ENCODE assay signal across 20 cellular contexts in the genomic region with DNA sequence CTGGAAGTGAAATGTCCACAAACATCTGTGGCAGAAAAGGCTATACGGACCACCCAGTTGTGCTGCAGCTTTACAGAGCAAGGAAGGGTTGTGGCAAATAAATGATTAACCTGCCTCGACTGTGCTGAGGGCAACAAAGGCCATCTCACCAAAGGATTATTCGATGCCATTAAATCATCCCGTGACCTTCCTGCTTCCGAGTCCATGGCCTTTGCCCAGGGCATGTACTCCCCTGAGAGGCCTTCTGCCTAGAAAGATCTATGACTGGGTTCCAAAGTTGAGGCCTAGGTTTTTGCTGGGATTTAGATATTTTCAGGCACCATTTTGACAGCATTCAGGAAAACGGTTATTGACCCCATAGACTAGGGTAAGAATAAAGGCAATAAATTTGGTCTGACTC. TPM values are rescaled to one million over a fixed set of nuclear protein-coding genes. Genes with fewer than 3 reads are reported as not detected.
DNase-seq lines count a peak whose midpoint lies in the region; ATAC-seq and TF ChIP-seq lines count a peak whose summit lies in the region.
"Had no signal": no experiment of that assay in that cellular context is flagged by ENCODE, and none has a peak within 500 bp of the region (broad histone marks: within the 10 kb centered on the region; RNA-seq: fewer than 3 reads in every experiment).

No MANE protein-coding gene starts in this region.

- H3F3A ChIP-seq in SK-N-SH (replicated peaks; ENCODE audit: insufficient read depth) = no peaks in the 10 kb centered on the region

- H3K9me3 ChIP-seq in right atrium auricular region (no peaks in the 10 kb centered on the region), SK-N-SH (no peaks in the 10 kb centered on the region)
- H3K9me3 ChIP-seq: BE2C, SJSA1 had no signal

- no peak for TF ChIP-seq EP300 in SK-N-SH (IDR thresholded peaks at IDR 0.05; ENCODE audit: borderline replicate concordance in 1 of 2, low read depth in 1 of 2, low read length in 1 of 2)

- no peak overlapping the region for H3K4me3 Mint-ChIP-seq in stimulated activated effector memory CD8-positive, alpha-beta T cell treated with anti-CD3 and anti-CD28 coated beads, Interleukin-12 subunit alpha, Interleukin-12 subunit beta, amount 100 ng/mL, for 72 hours

- H4K20me1 ChIP-seq in SK-N-SH (ENCODE audit: insufficient read depth) = no peaks in the 10 kb centered on the region

- H3K9ac ChIP-seq in SK-N-SH = no peak overlapping the region

- POLR2A ChIA-PET in SK-N-SH (lab: Yijun Ruan, JAX) = interaction anchor here (0.9 to 2.0 kb wide), 4 partner anchors 9 to 233 kb away, joined by 3 to 9 read pairs (median 5); partner anchors contain the start of genes CDPF1 and TTC38

- 96% methylated on average over 3 of the region's 6 CpGs for WGBS in SK-N-SH (ENCODE audit: low lambda C conversion rate)

- peaks cover 17% of the 10 kb centered on the region for H3K36me3 Mint-ChIP-seq in stimulated activated effector memory CD8-positive, alpha-beta T cell treated with anti-CD3 and anti-CD28 coated beads, Interleukin-12 subunit alpha, Interleukin-12 subunit beta, amount 100 ng/mL, for 72 hours

- peak overlapping the region; percentile 32 for H3K27ac Mint-ChIP-seq in stimulated activated effector memory CD8-positive, alpha-beta T cell treated with anti-CD3 and anti-CD28 coated beads, Interleukin-12 subunit alpha, Interleukin-12 subunit beta, amount 100 ng/mL, for 72 hours

- H3K9me3 Mint-ChIP-seq in stimulated activated effector memory CD8-positive, alpha-beta T cell treated with anti-CD3 and anti-CD28 coated beads, Interleukin-12 subunit alpha, Interleukin-12 subunit beta, amount 100 ng/mL, for 72 hours = no peaks in the 10 kb centered on the region

- ATAC-seq in left ventricle myocardium superior (no peak), left lobe of liver (peak; percentile 58), HG03139 (IDR thresholded peaks at IDR 0.05; ENCODE audit: unreplicated experiment) (no peak), GM21423 (IDR thresholded peaks at IDR 0.05; ENCODE audit: unreplicated experiment) (no peak)
- no peak for ATAC-seq in stimulated activated effector memory CD8-positive, alpha-beta T cell treated with anti-CD3 and anti-CD28 coated beads, Interleukin-12 subunit alpha, Interleukin-12 subunit beta, amount 100 ng/mL, for 72 hours

- CTCF ChIA-PET in SK-N-SH (lab: Yijun Ruan, JAX) = interaction anchor here (0.5 to 3.9 kb wide), 8 partner anchors 9 to 651 kb away, joined by 3 to 15 read pairs (median 4); partner anchors contain the start of gene CDPF1

- no peak overlapping the region for H3K4me3 ChIP-seq in right atrium auricular region
- H3K4me3 ChIP-seq in SK-N-SH (ENCODE audit: low read depth in 2 of 2, low read length in 1 of 2) = no peak overlapping the region
- H3K4me3 ChIP-seq: SJSA1 had no signal

- H3K9me2 ChIP-seq in SK-N-SH = no peaks in the 10 kb centered on the region

- H3K27ac ChIP-seq in right atrium auricular region = peak overlapping the region; percentile 70 to 76
- peak overlapping the region in 1 of 2 experiments; percentile 99; a peak in 2 of 4 replicates for H3K27ac ChIP-seq in SK-N-SH (ENCODE audit: low read depth in 2 of 2, low read length in 1 of 2)
- H3K27ac ChIP-seq: RWPE1, SJSA1 had no signal

- H3K79me2 ChIP-seq in SK-N-SH (ENCODE audit: insufficient read depth) = no peaks in the 10 kb centered on the region

- no peak overlapping the region for H3K4me2 ChIP-seq in SK-N-SH

- H3K4me1 ChIP-seq in right atrium auricular region = peaks cover 0 to 46% of the 10 kb centered on the region in 2 donors
- peaks cover 0 to 78% of the 10 kb centered on the region in 2 experiments; a peak in 2 of 4 replicates for H3K4me1 ChIP-seq in SK-N-SH (ENCODE audit: control insufficient read depth in 1 of 2, insufficient read depth in 2 of 2, low read depth in 1 of 2, low read length in 1 of 2)
- H3K4me1 ChIP-seq: SJSA1 had no signal

- no peak for TF ChIP-seq CTCF in right atrium auricular region (IDR thresholded peaks at IDR 0.05)
- no peak for TF ChIP-seq CTCF in SK-N-SH (IDR thresholded peaks at IDR 0.05)

- intact Hi-C loops in left ventricle myocardium superior (cut with micrococcal nuclease) = loop anchor here (10.0 kb wide), 1 partner anchor 96 kb away; no protein-coding TSS in a partner anchor

- H3K36me3 ChIP-seq in right atrium auricular region (peaks cover 18% of the 10 kb centered on the region), SK-N-SH (replicated peaks in 1 of 2; ENCODE audit: control insufficient read depth in 1 of 2, insufficient read depth in 2 of 2, low read length in 1 of 2) (peaks cover 0 to 24% of the 10 kb centered on the region in 2 experiments)

- no peak overlapping the region for H2AFZ ChIP-seq in SK-N-SH (ENCODE audit: low read depth)

- peaks cover 12% of the 10 kb centered on the region for H3K4me1 Mint-ChIP-seq in stimulated activated effector memory CD8-positive, alpha-beta T cell treated with anti-CD3 and anti-CD28 coated beads, Interleukin-12 subunit alpha, Interleukin-12 subunit beta, amount 100 ng/mL, for 72 hours

- TF ChIP-seq RAD21 in SK-N-SH (IDR thresholded peaks at IDR 0.05; ENCODE audit: low read length) = no peak

- no peaks in the 10 kb centered on the region for H3K27me3 ChIP-seq in right atrium auricular region
- no peaks in the 10 kb centered on the region for H3K27me3 ChIP-seq in SK-N-SH (ENCODE audit: insufficient read depth)
- H3K27me3 ChIP-seq: BE2C, SJSA1 had no signal

- DNase-seq in right atrium auricular region (ENCODE audit: low spot score) (no peak), left ventricle myocardium superior (no peak), SK-N-SH (peak; percentile 47), left lobe of liver (ENCODE audit: low spot score) (peak; percentile 71), NCI-H748 (lab: John Stamatoyannopoulos, UW; ENCODE audit: unreplicated experiment) (no peak)
- no peak for DNase-seq in stimulated activated effector memory CD8-positive, alpha-beta T cell treated with anti-CD3 and anti-CD28 coated beads, Interleukin-12 subunit alpha, Interleukin-12 subunit beta, amount 100 ng/mL, for 72 hours (ENCODE audit: low spot score in 2 of 2)
- DNase-seq: Calu3; CD4-positive, alpha-beta memory T cell; KG1; NCI-H1417; NCI-H187; NCI-H2107; NCI-H510A; NCI-H774 had no signal

TF ChIP-seq in SK-N-SH, 30 proteins besides CTCF, POLR2A, EP300 and RAD21:
- TF ChIP-seq MEF2A (IDR thresholded peaks at IDR 0.05; ENCODE audit: borderline replicate concordance, low read depth) (no peak), IRF3 (IDR thresholded peaks at IDR 0.05; ENCODE audit: low read depth, low read length) (no peak), TEAD4 (IDR thresholded peaks at IDR 0.05; ENCODE audit: borderline replicate concordance, insufficient read depth) (no peak), CHD2 (IDR thresholded peaks at IDR 0.05; ENCODE audit: low read length, partially characterized antibody) (no peak), MXI1 (IDR thresholded peaks at IDR 0.05; ENCODE audit: low read depth, low read length) (no peak), USF2 (IDR thresholded peaks at IDR 0.05; ENCODE audit: borderline replicate concordance, low read depth, low read length) (no peak), JUND (IDR thresholded peaks at IDR 0.05) (no peak), EZH2phosphoT487 (IDR thresholded peaks at IDR 0.05; ENCODE audit: borderline replicate concordance, low read depth) (no peak)
- TF ChIP-seq, protein P1, sequence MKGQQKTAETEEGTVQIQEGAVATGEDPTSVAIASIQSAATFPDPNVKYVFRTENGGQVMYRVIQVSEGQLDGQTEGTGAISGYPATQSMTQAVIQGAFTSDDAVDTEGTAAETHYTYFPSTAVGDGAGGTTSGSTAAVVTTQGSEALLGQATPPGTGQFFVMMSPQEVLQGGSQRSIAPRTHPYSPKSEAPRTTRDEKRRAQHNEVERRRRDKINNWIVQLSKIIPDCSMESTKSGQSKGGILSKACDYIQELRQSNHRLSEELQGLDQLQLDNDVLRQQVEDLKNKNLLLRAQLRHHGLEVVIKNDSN (IDR thresholded peaks at IDR 0.05; ENCODE audit: borderline replicate concordance, low read depth) = no peak

RNA-seq across cellular contexts. Expression of gene CDPF1, which starts 9.2 kb away (rescaled TPM):
- total RNA-seq in right atrium auricular region = 10 to 100 TPM in 1 of 2 donors, 1 to 10 TPM in 1; 9.7 to 11.9 TPM
- total RNA-seq in left ventricle myocardium superior = 6.2 TPM
- 25.3 and 29.0 TPM in 2 replicates for polyA plus RNA-seq in SK-N-SH (2012; rRNA removed)
- polyA plus RNA-seq in SK-N-SH (2012; cell fraction: cytosol; rRNA removed) = 14.3 and 15.7 TPM in 2 replicates
- polyA plus RNA-seq in SK-N-SH (2012; cell fraction: nucleus; rRNA removed) = 62.8 and 66.9 TPM in 2 replicates
- total RNA-seq in left lobe of liver = 5.1 TPM

RNA-seq across cellular contexts. Expression of gene PKDREJ, which starts 22.2 kb away (rescaled TPM):
- total RNA-seq in right atrium auricular region (under 1 TPM; 0.04 to 0.07 TPM), left ventricle myocardium superior (not detected), left lobe of liver (0.05 TPM)
- polyA plus RNA-seq in SK-N-SH (2012; rRNA removed) = 0.02 TPM in 1 of 2 replicates, not detected in the other
- under 0.01 and 0.01 TPM in 2 replicates for polyA plus RNA-seq in SK-N-SH (2012; cell fraction: cytosol; rRNA removed)
- 0.01 TPM in 1 of 2 replicates, not detected in the other for polyA plus RNA-seq in SK-N-SH (2012; cell fraction: nucleus; rRNA removed)
- total RNA-seq: CD4-positive, alpha-beta memory T cell; M059J; SJSA1 had no signal
- polyA plus RNA-seq: CD4-positive, alpha-beta memory T cell had no signal

RNA-seq across cellular contexts. Expression of gene TTC38, which starts 26.9 kb away (rescaled TPM):
- 10 to 100 TPM; 22.6 to 41.7 TPM for total RNA-seq in right atrium auricular region
- 24.0 TPM for total RNA-seq in left ventricle myocardium superior
- polyA plus RNA-seq in SK-N-SH (2012; rRNA removed) = 24.0 and 25.6 TPM in 2 replicates
- 11.2 and 17.9 TPM in 2 replicates for polyA plus RNA-seq in SK-N-SH (2012; cell fraction: cytosol; rRNA removed)
- polyA plus RNA-seq in SK-N-SH (2012; cell fraction: nucleus; rRNA removed) = 46.5 and 49.2 TPM in 2 replicates
- total RNA-seq in left lobe of liver = 189 TPM

RNA-seq across cellular contexts. Expression of gene GTSE1, which starts 55.8 kb away (rescaled TPM):
- total RNA-seq in right atrium auricular region = under 1 TPM; 0.16 to 0.63 TPM
- 0.45 TPM for total RNA-seq in left ventricle myocardium superior
- polyA plus RNA-seq in SK-N-SH (2012; rRNA removed) = 9.4 and 12.2 TPM in 2 replicates
- 6.1 and 7.7 TPM in 2 replicates for polyA plus RNA-seq in SK-N-SH (2012; cell fraction: cytosol; rRNA removed)
- 28.1 and 31.7 TPM in 2 replicates for polyA plus RNA-seq in SK-N-SH (2012; cell fraction: nucleus; rRNA removed)
- total RNA-seq in left lobe of liver = 0.63 TPM
- polyA plus RNA-seq: CD4-positive, alpha-beta memory T cell had no signal

Comparison
In these comparisons a context has a peak if more than half of its experiments do, and no peak if none do; other contexts are left out.
1. DNase-seq: peak in SK-N-SH (single experiment) and left lobe of liver (single experiment); none in right atrium auricular region (single experiment), left ventricle myocardium superior (single experiment), stimulated activated effector memory CD8-positive, alpha-beta T cell treated with anti-CD3 and anti-CD28 coated beads, Interleukin-12 subunit alpha, Interleukin-12 subunit beta, amount 100 ng/mL, for 72 hours (0 of 2) and NCI-H748 (single experiment).